In the genomic region with DNA sequence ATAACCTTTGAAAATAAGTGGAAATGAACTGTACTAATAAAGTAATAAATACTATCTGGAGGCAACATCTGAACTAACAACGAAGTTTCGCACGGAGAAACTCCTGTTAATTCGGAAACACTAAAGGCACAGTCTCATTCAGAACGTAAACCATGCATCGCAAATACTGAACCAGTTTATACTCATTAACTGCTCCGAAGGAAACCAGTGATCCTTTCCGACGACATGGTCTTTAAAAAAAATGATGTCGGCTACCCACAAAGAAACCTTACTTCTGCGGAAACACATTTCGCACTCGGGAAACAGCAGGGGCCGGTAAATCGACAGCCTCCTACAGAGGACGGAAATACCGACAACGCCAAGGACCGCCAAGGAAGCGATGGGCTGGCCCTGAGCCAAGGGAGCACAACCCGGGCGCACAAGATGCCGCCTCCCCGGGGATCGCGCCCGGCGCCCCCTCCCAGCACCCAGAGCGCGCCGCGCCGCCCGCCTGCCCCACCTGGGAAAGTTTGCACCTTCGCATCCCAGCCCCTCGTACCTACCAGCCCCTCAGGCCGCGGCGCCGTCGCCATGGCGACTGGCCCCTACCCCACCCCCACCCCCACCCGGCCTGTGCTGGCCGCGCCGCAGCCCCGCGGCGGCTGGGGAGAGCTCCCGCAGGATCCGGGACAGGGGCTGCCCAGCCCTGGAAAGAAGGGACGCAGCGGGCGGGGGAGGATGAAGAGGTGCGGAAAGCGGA, we compare ENCODE assay signal across 8 cellular contexts. TPM values are rescaled to one million over a fixed set of nuclear protein-coding genes. Genes with fewer than 3 reads are reported as not detected.
DNase-seq lines count a peak whose midpoint lies in the region; ATAC-seq and FAIRE-seq lines count a peak whose summit lies in the region.

No MANE protein-coding gene starts in this region.

- ATAC-seq in HG02623 (IDR thresholded peaks at IDR 0.05; ENCODE audit: unreplicated experiment) (peak; percentile 33), left ventricle myocardium superior (peak; percentile 72)

- WGBS in adipose tissue, 3 donors: 0 to 1% (median 0%) methylated on average over 44 to 56 of the region's 56 CpGs

- peak overlapping the region; percentile 82 for H3K4me3 ChIP-seq in GM08714 (ENCODE audit: low read length)

- DNase-seq in NCI-H1092 (lab: John Stamatoyannopoulos, UW): peak; percentile 32
- DNase-seq in T follicular helper cell (ENCODE audit: low read depth): peak; percentile 68
- DNase-seq in left ventricle myocardium superior: peak; percentile 88
- peak; percentile 58 for DNase-seq in pulmonary artery endothelial cell (ENCODE audit: low read depth, low spot score)
- DNase-seq in urothelium cell line (ENCODE audit: low spot score): peak; percentile 78

- FAIRE-seq in urothelium cell line (lab: Jason Lieb, UNC): no peak

- H3K27ac ChIP-seq in adipose tissue (ENCODE audit: low read depth, low read length): peak overlapping the region; percentile 79

- intact Hi-C loops in left ventricle myocardium superior (cut with micrococcal nuclease): no loop called here

RNA-seq across cellular contexts. Expression of a gene that starts 0.7 kb away (rescaled TPM):
- polyA plus RNA-seq in adipose tissue: 10 to 100 TPM; 17.8 to 38.2 (median 31.5) TPM
- 35.9 TPM for total RNA-seq in left ventricle myocardium superior
- 135 and 136 TPM in 2 replicates for total RNA-seq in pulmonary artery endothelial cell

RNA-seq across cellular contexts. Expression of a gene that starts 37.6 kb away (rescaled TPM):
- 1,000 to 10,000 TPM in 2 of 3 donors, 100 to 1,000 TPM in 1; 968 to 2,235 (median 1,717) TPM for polyA plus RNA-seq in adipose tissue
- total RNA-seq in left ventricle myocardium superior (619 TPM), pulmonary artery endothelial cell (1,544 and 2,625 TPM in 2 replicates)

RNA-seq across cellular contexts. Expression of a gene that starts 41.7 kb away (rescaled TPM):
- polyA plus RNA-seq in adipose tissue: 1 to 10 TPM; 3.6 to 5.3 (median 4.9) TPM
- total RNA-seq in left ventricle myocardium superior (14.8 TPM), pulmonary artery endothelial cell (14.8 and 16.7 TPM in 2 replicates)

RNA-seq across cellular contexts. Expression of a gene that starts 43.7 kb away (rescaled TPM):
- polyA plus RNA-seq in adipose tissue: 10 to 100 TPM in 1 of 3 donors, 1 to 10 TPM in 2; 1.7 to 19.0 (median 6.7) TPM
- total RNA-seq in left ventricle myocardium superior (6.4 TPM), pulmonary artery endothelial cell (29.5 and 37.9 TPM in 2 replicates)

Comparison
In these comparisons a context has a peak if more than half of its experiments do, and no peak if none do; other contexts are left out.
1. Peak in every context shown above with its lines: DNase-seq, ATAC-seq, H3K4me3 ChIP-seq and H3K27ac ChIP-seq.
2. DNase-seq: peak in every context shown above with its lines; median percentile 88 in left ventricle myocardium superior; 78 in urothelium cell line; 68 in T follicular helper cell; 58 in pulmonary artery endothelial cell; 32 in NCI-H1092.